ENCODE assay signal across 12 cellular contexts in genomic region chr19:30229524-30230174, GRCh38.
A peak's percentile ranks its signal among the peaks of the same experiment; 100 is the strongest.
DNase-seq lines count a peak whose midpoint lies in the region; ATAC-seq and TF ChIP-seq lines count a peak whose summit lies in the region.
"Had no signal": no experiment of that assay in that cellular context is flagged by ENCODE, and none has a peak within 500 bp of the region (broad histone marks: within the 10 kb centered on the region; RNA-seq: fewer than 3 reads in every experiment).

No MANE protein-coding gene starts in this region.

- H3K36me3 ChIP-seq in esophagus muscularis mucosa (no peaks in the 10 kb centered on the region), A673 (ENCODE audit: insufficient read depth, low read length, poor library complexity, severe bottlenecking) (no peaks in the 10 kb centered on the region)

- BruUV-seq in A673 (replicated peaks; lab: Mats Ljungman, UMichigan), result no TSS peak

- no peak for TF ChIP-seq CTCF in esophagus muscularis mucosa (IDR thresholded peaks at IDR 0.05)
- TF ChIP-seq CTCF in A673 (conservative IDR thresholded peaks at IDR 0.05; ENCODE audit: low read depth, low read length), result no peak

- H3K4me3 ChIP-seq in esophagus muscularis mucosa (peak overlapping the region; percentile 60 to 76 (median 68)), A673 (ENCODE audit: low read depth, low read length, poor library complexity, severe bottlenecking) (no peak overlapping the region)

- WGBS in esophagus muscularis mucosa, result 64% methylated on average over 11 of the region's 14 CpGs

- H3K27me3 ChIP-seq in esophagus muscularis mucosa, result peaks cover 4 to 96% (median 34%) of the 10 kb centered on the region in 4 donors
- H3K27me3 ChIP-seq in A673 (replicated peaks; ENCODE audit: insufficient read depth, low read depth, low read length, poor library complexity), result peaks cover 50% of the 10 kb centered on the region

- intact Hi-C loops in esophagus muscularis mucosa (cut with DNase I), result loop anchor here (10.0 kb wide), 1 partner anchor 425 kb away; no protein-coding TSS in a partner anchor
- intact Hi-C loops in A673 (cut with micrococcal nuclease; ENCODE audit: unreplicated experiment), result loop anchor here (5.0 kb wide), 1 partner anchor 178 kb away; no protein-coding TSS in a partner anchor

- TF ChIP-seq EP300 in esophagus muscularis mucosa (IDR thresholded peaks at IDR 0.05), result no peak

- H3K4me1 ChIP-seq in esophagus muscularis mucosa (peaks cover 30 to 45% (median 42%) of the 10 kb centered on the region in 4 donors), A673 (ENCODE audit: insufficient read depth, low read length, poor library complexity, severe bottlenecking) (peaks cover 18% of the 10 kb centered on the region)

- CTCF ChIA-PET in A673 (lab: Charles Lee), result no interaction called here

- peak overlapping the region in 1 of 4 donors; percentile 6 for H3K27ac ChIP-seq in esophagus muscularis mucosa (replicated peaks in 1 of 4)
- no peak overlapping the region for H3K27ac ChIP-seq in A673 (ENCODE audit: low read depth, low read length, poor library complexity, severe bottlenecking)
- H3K27ac ChIP-seq: skin epidermis had no signal

- DNase-seq in AG08396 (ENCODE audit: low spot score) (peak; percentile 67), NCI-H1105 (lab: John Stamatoyannopoulos, UW) (peak; percentile 57), esophagus muscularis mucosa (ENCODE audit: extremely low spot score) (no peak), midbrain (lab: John Stamatoyannopoulos, UW) (peak; percentile 53), NK-92 (lab: John Stamatoyannopoulos, UW; ENCODE audit: unreplicated experiment) (no peak), A673 (ENCODE audit: low spot score) (no peak)
- DNase-seq: activated CD4-positive, alpha-beta T cell treated with anti-CD3 and anti-CD28 coated beads for 1 hour; NCI-H446 treated with DMSO at 0.1 percent for 48 hours; SHP77 treated with DMSO at 0.1 percent for 48 hours had no signal

- no peaks in the 10 kb centered on the region for H3K9me3 ChIP-seq in esophagus muscularis mucosa
- no peaks in the 10 kb centered on the region for H3K9me3 ChIP-seq in A673 (ENCODE audit: low read depth, low read length, poor library complexity, severe bottlenecking)

- POLR2A ChIA-PET in A673 (lab: Charles Lee; ENCODE audit: low non-redundant PET), result no interaction called here

- no peak for ATAC-seq in HG02840 (IDR thresholded peaks at IDR 0.05; ENCODE audit: low FRiP score, unreplicated experiment)
- no peak for ATAC-seq in activated CD4-positive, CD25-positive, alpha-beta regulatory T cell treated with anti-CD3 and anti-CD28 coated beads, Interleukin-2, amount 50 U/mL, for 24 hours

- TF ChIP-seq POLR2A in esophagus muscularis mucosa (IDR thresholded peaks at IDR 0.05; ENCODE audit: low read depth), result no peak

Comparison
In these comparisons a context has a peak if more than half of its experiments do, and no peak if none do; other contexts are left out.
1. DNase-seq: peak in AG08396 (single experiment), NCI-H1105 (single experiment) and midbrain (single experiment); none in esophagus muscularis mucosa (single experiment), NK-92 (single experiment) and A673 (single experiment).